In the genomic region with DNA sequence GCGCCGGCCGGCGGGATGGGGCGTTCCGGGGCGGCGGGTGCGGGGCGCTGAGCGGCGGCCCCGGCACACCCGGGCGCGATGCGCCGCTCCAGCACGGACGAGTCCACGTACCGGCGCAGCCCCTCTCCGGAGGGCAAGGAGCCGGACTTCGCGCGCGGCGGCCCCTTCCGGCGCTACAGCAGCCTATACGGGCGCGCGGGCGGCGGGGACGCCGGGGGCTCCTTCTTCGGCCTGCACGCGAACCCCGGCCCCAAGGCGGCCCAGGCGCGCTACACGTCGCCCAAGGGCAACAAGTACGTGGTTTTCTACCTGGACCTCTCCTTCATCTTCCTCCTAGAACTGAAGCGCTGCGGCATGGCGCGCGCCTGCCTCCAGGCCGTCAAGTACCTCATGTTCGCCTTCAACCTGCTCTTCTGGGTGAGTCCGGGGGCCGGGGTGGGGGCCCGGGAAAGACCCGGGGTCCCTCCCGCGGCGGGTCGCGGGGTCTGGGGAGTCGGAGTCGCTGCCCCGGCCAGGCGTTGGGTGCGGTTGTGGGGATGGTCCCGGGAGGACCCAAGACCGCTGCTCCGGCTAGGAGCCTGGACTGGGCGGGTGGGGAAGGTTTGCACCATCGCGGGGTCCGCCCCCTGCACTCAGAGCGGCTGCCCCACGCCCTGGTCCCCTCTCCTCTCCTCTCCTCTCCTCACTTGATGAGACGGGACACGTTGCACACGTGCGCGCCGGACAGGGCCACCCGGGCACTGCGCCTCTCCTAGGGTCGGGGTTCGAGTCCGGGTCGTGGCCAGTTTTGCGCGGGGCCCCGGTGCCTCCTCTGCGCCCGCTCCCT, we compare ENCODE assay signal across 8 cellular contexts. TPM values are rescaled to one million over a fixed set of nuclear protein-coding genes. Genes with fewer than 3 reads are reported as not detected.
DNase-seq lines count a peak whose midpoint lies in the region; ATAC-seq, FAIRE-seq and TF ChIP-seq lines count a peak whose summit lies in the region.

No MANE protein-coding gene starts in this region.

- no peak overlapping the region for H3K23ac ChIP-seq in H1 (ENCODE audit: insufficient read length)
- peak overlapping the region; percentile 80 for H3K23ac ChIP-seq in neuronal stem cell (ENCODE audit: low read depth, low read length, poor library complexity)

- peak overlapping the region; percentile 43 to 73 (median 62); a peak in 19 of 20 replicates for H3K4me3 ChIP-seq in BLaER1 treated with 17β-estradiol and CSF1 and Interleukin-3, amounts not matched to agents 10 nM and 100 nM
- H3K4me3 ChIP-seq in HUES48 (ENCODE audit: low read depth, low read length) (peak overlapping the region; percentile 68), H1 (ENCODE audit: extremely low read depth in 1 of 4, insufficient read depth in 2 of 4, low read depth in 3 of 4, low read length in 4 of 4) (peak overlapping the region; percentile 38 to 69 (median 55)), neuronal stem cell (ENCODE audit: low read length in 2 of 2) (peak overlapping the region; percentile 62 to 84), kidney (ENCODE audit: low read length in 2 of 2) (no peak overlapping the region), GM23248 (no peak overlapping the region)

- no peaks in the 10 kb centered on the region for H3K9me2 ChIP-seq in GM23248 (ENCODE audit: insufficient read depth)

- H3K36me3 ChIP-seq in BLaER1 treated with 17β-estradiol and CSF1 and Interleukin-3, amounts not matched to agents 10 nM and 100 nM = peaks cover 0 to 34% (median 0%) of the 10 kb centered on the region in 11 experiments; a peak in 4 of 22 replicates
- H3K36me3 ChIP-seq in HUES48 (ENCODE audit: control insufficient read depth, insufficient read depth, low read length) (no peaks in the 10 kb centered on the region), H1 (ENCODE audit: control insufficient read depth in 2 of 4, insufficient read depth in 4 of 4, low read length in 3 of 4) (no peaks in the 10 kb centered on the region), neuronal stem cell (replicated peaks in 1 of 2; ENCODE audit: control insufficient read depth in 2 of 2, insufficient read depth in 2 of 2, low read length in 2 of 2) (no peaks in the 10 kb centered on the region), kidney (ENCODE audit: control insufficient read depth in 1 of 2, insufficient read depth in 2 of 2, low read length in 2 of 2) (no peaks in the 10 kb centered on the region), GM23248 (ENCODE audit: low read depth) (no peaks in the 10 kb centered on the region)

- peak overlapping the region; percentile 87 to 99 (median 97) for H3K4me2 ChIP-seq in BLaER1 treated with 17β-estradiol and CSF1 and Interleukin-3, amounts not matched to agents 10 nM and 100 nM
- H3K4me2 ChIP-seq in H1 (ENCODE audit: insufficient read depth in 1 of 2, low read depth in 2 of 2, low read length in 2 of 2) = peak overlapping the region; percentile 67 to 86
- peak overlapping the region; percentile 98 for H3K4me2 ChIP-seq in neuronal stem cell (ENCODE audit: insufficient read depth, low read length, poor library complexity, severe bottlenecking)
- no peak overlapping the region for H3K4me2 ChIP-seq in GM23248 (ENCODE audit: unreplicated experiment)

- intact Hi-C loops in kidney (cut with DNase I) = loop anchor here (10.0 kb wide), 1 partner anchor 195 kb away; no protein-coding TSS in a partner anchor

- no peak for TF ChIP-seq RAD21 in H1 (IDR thresholded peaks at IDR 0.05 in 1 of 2, conservative IDR thresholded peaks at IDR 0.05 in 1 of 2; ENCODE audit: low read depth in 2 of 2, low read length in 2 of 2)

- H2AK5ac ChIP-seq in H1 (ENCODE audit: low read depth, low read length) = no peak overlapping the region
- peak overlapping the region; percentile 96 for H2AK5ac ChIP-seq in neuronal stem cell (ENCODE audit: low read depth, low read length)

- H3K18ac ChIP-seq in H1 (ENCODE audit: extremely low read depth, low read length) (no peak overlapping the region; the same call in 1 of the 2 replicates), neuronal stem cell (ENCODE audit: low read length) (peak overlapping the region; percentile 94)

- H3K79me2 ChIP-seq in H1 (ENCODE audit: control insufficient read depth in 1 of 2, insufficient read depth in 2 of 2, low read length in 2 of 2) (peaks cover 0 to 9% of the 10 kb centered on the region in 2 experiments; a peak in 1 of 4 replicates), GM23248 (ENCODE audit: insufficient read depth) (peaks cover 37% of the 10 kb centered on the region)

- CTCF ChIA-PET in H1 (lab: Charles Lee; ENCODE audit: partially characterized antibody) = interaction anchor here (1.0 to 5.4 kb wide), 7 partner anchors 16 to 201 kb away, joined by 3 to 35 read pairs (median 15); no protein-coding TSS in a partner anchor

- POLR2A ChIA-PET in H1 (lab: Charles Lee; ENCODE audit: partially characterized antibody) = interaction anchor here (0.7 to 40.4 kb wide), 9 partner anchors 7 to 50 kb away, joined by 3 to 1917 read pairs (median 7); partner anchors contain the start of genes CD151, CEND1, CRACR2B and PIDD1

- WGBS in H1 (ENCODE audit: extremely low coverage in 1 of 2, insufficient coverage in 1 of 2, insufficient read length in 1 of 2, insufficient replicate concordance in 2 of 2, low coverage in 1 of 2, low lambda C conversion rate in 2 of 2, missing lambda C conversion rate in 1 of 2), 2 experiments = 4% methylated on average over 48 of the region's 97 CpGs; no CpG with 5 or more reads in 1 of the 2 experiments
- WGBS in neuronal stem cell (ENCODE audit: extremely low coverage in 2 of 2, insufficient read length in 2 of 2, insufficient replicate concordance in 1 of 2), 2 donors = no CpG with 5 or more reads among the region's 97 CpGs
- WGBS in GM23248 (ENCODE audit: low coverage in 1 of 2, low lambda C conversion rate in 2 of 2, missing lambda C conversion rate in 2 of 2), 2 experiments = 70 to 96% methylated on average over 10 to 80 of the region's 97 CpGs

- H3K9ac ChIP-seq in BLaER1 treated with 17β-estradiol and CSF1 and Interleukin-3, amounts not matched to agents 10 nM and 100 nM = peak overlapping the region in 10 of 11 experiments; percentile 45 to 73 (median 56); a peak in 13 of 22 replicates
- H3K9ac ChIP-seq in HUES48 (ENCODE audit: low read depth, low read length) = no peak overlapping the region
- peak overlapping the region in 2 of 4 experiments; percentile 6 to 58; a peak in 2 of 7 replicates for H3K9ac ChIP-seq in H1 (replicated peaks in 1 of 4; ENCODE audit: extremely low read depth in 1 of 4, low read depth in 3 of 4, low read length in 3 of 4)
- peak overlapping the region; percentile 88 for H3K9ac ChIP-seq in neuronal stem cell (ENCODE audit: low read depth, low read length, poor library complexity)
- H3K9ac ChIP-seq in kidney (ENCODE audit: low read length in 2 of 2) = no peak overlapping the region
- no peak overlapping the region for H3K9ac ChIP-seq in GM23248

- DNase-seq in H1 (ENCODE audit: low read depth in 1 of 2, low spot score in 2 of 2) = no peak
- no peak for DNase-seq in neuronal stem cell (ENCODE audit: low spot score)
- no peak for DNase-seq in kidney
- DNase-seq in GM12892 (ENCODE audit: insufficient read length) = no peak
- no peak for DNase-seq in GM23248

- no peaks in the 10 kb centered on the region for H3F3A ChIP-seq in GM23248 (ENCODE audit: insufficient read depth)

- H2BK5ac ChIP-seq in H1 (ENCODE audit: low read depth, low read length) (no peak overlapping the region), neuronal stem cell (ENCODE audit: low read length) (peak overlapping the region; percentile 39)

- H4K8ac ChIP-seq in H1 (ENCODE audit: extremely low read depth, insufficient read depth, low read length) (no peak overlapping the region), neuronal stem cell (ENCODE audit: low read depth, low read length) (no peak overlapping the region)

- H2BK120ac ChIP-seq in H1 (replicated peaks; ENCODE audit: low read depth, low read length) = no peak overlapping the region
- no peak overlapping the region for H2BK120ac ChIP-seq in neuronal stem cell (ENCODE audit: low read depth, low read length)

- H3K4me1 ChIP-seq in BLaER1 treated with 17β-estradiol and CSF1 and Interleukin-3, amounts not matched to agents 10 nM and 100 nM = peaks cover 34 to 89% (median 73%) of the 10 kb centered on the region in 10 experiments
- peaks cover 19% of the 10 kb centered on the region for H3K4me1 ChIP-seq in HUES48 (ENCODE audit: control insufficient read depth, insufficient read depth, low read length)
- peaks cover 0 to 45% (median 27%) of the 10 kb centered on the region in 4 experiments; a peak in 6 of 7 replicates for H3K4me1 ChIP-seq in H1 (replicated peaks in 1 of 4; ENCODE audit: control insufficient read depth in 3 of 4, insufficient read depth in 4 of 4, low read length in 3 of 4)
- peaks cover 35 to 51% of the 10 kb centered on the region in 2 donors for H3K4me1 ChIP-seq in neuronal stem cell (ENCODE audit: control insufficient read depth in 2 of 2, insufficient read depth in 1 of 2, low read depth in 1 of 2, low read length in 2 of 2)
- H3K4me1 ChIP-seq in kidney (ENCODE audit: control insufficient read depth in 1 of 2, insufficient read depth in 1 of 2, low read depth in 1 of 2, low read length in 2 of 2) = peaks cover 6 to 17% of the 10 kb centered on the region in 2 donors
- peaks cover 15% of the 10 kb centered on the region for H3K4me1 ChIP-seq in GM23248 (ENCODE audit: insufficient read depth)

- H3K4ac ChIP-seq in H1 (replicated peaks; ENCODE audit: insufficient read length, low read depth, low read length) (no peak overlapping the region), neuronal stem cell (ENCODE audit: low read length) (no peak overlapping the region)

- no peak overlapping the region for H2AFZ ChIP-seq in H1 (ENCODE audit: low read length)
- peak overlapping the region; percentile 83 for H2AFZ ChIP-seq in neuronal stem cell (ENCODE audit: low read length)
- H2AFZ ChIP-seq in GM23248 = no peak overlapping the region

- FAIRE-seq in H1 (lab: Jason Lieb, UNC) (no peak), kidney (lab: Jason Lieb, UNC) (no peak), GM12892 (lab: Jason Lieb, UNC) (no peak)

- no peak overlapping the region for H3K27ac ChIP-seq in BLaER1 treated with 17β-estradiol and CSF1 and Interleukin-3, amounts not matched to agents 10 nM and 100 nM
- no peak overlapping the region for H3K27ac ChIP-seq in HUES48 (ENCODE audit: low read depth, low read length)
- no peak overlapping the region for H3K27ac ChIP-seq in H1 (ENCODE audit: low read depth, low read length)
- H3K27ac ChIP-seq in neuronal stem cell (replicated peaks; ENCODE audit: low read length) = no peak overlapping the region
- no peak overlapping the region for H3K27ac ChIP-seq in kidney (ENCODE audit: low read depth in 2 of 2, low read length in 2 of 2)
- no peak overlapping the region for H3K27ac ChIP-seq in GM23248

- ATAC-seq in HG03280 (IDR thresholded peaks at IDR 0.05; ENCODE audit: unreplicated experiment) = no peak

- H3K79me1 ChIP-seq in H1 (ENCODE audit: low read depth, low read length) (peaks cover 2% of the 10 kb centered on the region; the same call in 1 of the 2 replicates), neuronal stem cell (ENCODE audit: low read depth, low read length) (peaks cover 17% of the 10 kb centered on the region)

- H3K56ac ChIP-seq in H1 (replicated peaks; ENCODE audit: insufficient read length, low read depth, low read length) = no peak overlapping the region

- no peak overlapping the region for H2BK12ac ChIP-seq in H1 (ENCODE audit: low read depth, low read length)
- H2BK12ac ChIP-seq in neuronal stem cell (ENCODE audit: low read length) = peak overlapping the region; percentile 73

- H2BK15ac ChIP-seq in H1 (ENCODE audit: low read length) (no peak overlapping the region), neuronal stem cell (ENCODE audit: low read length) (peak overlapping the region; percentile 85)

- no peak for TF ChIP-seq EP300 in H1 (IDR thresholded peaks at IDR 0.05; ENCODE audit: borderline replicate concordance in 1 of 2, low read depth in 2 of 2, low read length in 2 of 2)

- H4K91ac ChIP-seq in H1 (replicated peaks; ENCODE audit: insufficient read length, low read length) = no peak overlapping the region
- no peak overlapping the region for H4K91ac ChIP-seq in neuronal stem cell (ENCODE audit: low read depth, low read length, poor library complexity)

- no peak overlapping the region for H4K5ac ChIP-seq in H1 (ENCODE audit: insufficient read length, low read depth, low read length)

- peaks cover 18% of the 10 kb centered on the region; the same call in 1 of the 2 replicates for H3K23me2 ChIP-seq in H1 (ENCODE audit: low read depth, low read length)

- no peak for TF ChIP-seq CTCF in H1 (IDR thresholded peaks at IDR 0.05; ENCODE audit: control extremely low read depth in 1 of 3, insufficient read depth in 1 of 3, low read depth in 1 of 3, low read length in 3 of 3)
- no peak for TF ChIP-seq CTCF in kidney (IDR thresholded peaks at IDR 0.05; ENCODE audit: borderline replicate concordance, extremely low read depth, insufficient read depth)

- H2BK20ac ChIP-seq in H1 (ENCODE audit: low read length) = no peak overlapping the region

- H3K9me3 ChIP-seq in BLaER1 treated with 17β-estradiol and CSF1 and Interleukin-3, amounts not matched to agents 10 nM and 100 nM (replicated peaks in 1 of 11) = no peaks in the 10 kb centered on the region
- H3K9me3 ChIP-seq in HUES48 (ENCODE audit: control insufficient read depth, insufficient read depth, low read length) = no peaks in the 10 kb centered on the region
- no peaks in the 10 kb centered on the region for H3K9me3 ChIP-seq in H1 (ENCODE audit: insufficient read depth in 2 of 2, low read depth in 1 of 2, low read length in 1 of 2)
- no peaks in the 10 kb centered on the region for H3K9me3 ChIP-seq in neuronal stem cell (replicated peaks in 1 of 2; ENCODE audit: control insufficient read depth in 2 of 2, insufficient read depth in 1 of 2, low read depth in 1 of 2, low read length in 2 of 2)
- H3K9me3 ChIP-seq in kidney (ENCODE audit: control insufficient read depth in 1 of 2, low read length in 2 of 2) = no peaks in the 10 kb centered on the region
- no peaks in the 10 kb centered on the region for H3K9me3 ChIP-seq in GM23248 (ENCODE audit: low read depth)

- peaks cover 0 to 18% (median 0%) of the 10 kb centered on the region in 11 experiments; a peak in 10 of 22 replicates for H3K27me3 ChIP-seq in BLaER1 treated with 17β-estradiol and CSF1 and Interleukin-3, amounts not matched to agents 10 nM and 100 nM
- H3K27me3 ChIP-seq in HUES48 (ENCODE audit: control insufficient read depth, insufficient read depth, low read length) (peaks cover 3% of the 10 kb centered on the region; the same call in 1 of the 2 replicates), H1 (replicated peaks in 1 of 4; ENCODE audit: control insufficient read depth in 3 of 4, extremely low read depth in 1 of 4, insufficient read depth in 3 of 4, low read length in 3 of 4) (peaks cover 0 to 2% (median 0%) of the 10 kb centered on the region in 4 experiments; a peak in 4 of 7 replicates), neuronal stem cell (ENCODE audit: control insufficient read depth in 3 of 3, insufficient read depth in 3 of 3, low read depth in 1 of 3, low read length in 3 of 3) (peaks cover 0 to 20% (median 0%) of the 10 kb centered on the region in 3 experiments), GM23248 (replicated peaks; ENCODE audit: insufficient read depth) (no peaks in the 10 kb centered on the region)

- in situ Hi-C loops in GM23248 (cut with MboI) = no loop called here

- peaks cover 60 to 99% (median 75%) of the 10 kb centered on the region in 11 experiments for H4K20me1 ChIP-seq in BLaER1 treated with 17β-estradiol and CSF1 and Interleukin-3, amounts not matched to agents 10 nM and 100 nM
- H4K20me1 ChIP-seq in H1 (replicated peaks in 1 of 2; ENCODE audit: control insufficient read depth in 1 of 2, insufficient read depth in 2 of 2, low read length in 2 of 2) = peaks cover 15 to 38% of the 10 kb centered on the region in 2 experiments
- H4K20me1 ChIP-seq in GM23248 (ENCODE audit: insufficient read depth) = no peaks in the 10 kb centered on the region

- no peak overlapping the region for H3K14ac ChIP-seq in H1 (ENCODE audit: insufficient read length)
- peak overlapping the region; percentile 94 for H3K14ac ChIP-seq in neuronal stem cell (ENCODE audit: low read length)

- TF ChIP-seq POLR2A in H1 (IDR thresholded peaks at IDR 0.05; ENCODE audit: control extremely low read depth in 1 of 2, low read depth in 2 of 2, low read length in 2 of 2) = no peak
- no peak for TF ChIP-seq POLR2A in GM12892 (IDR thresholded peaks at IDR 0.05; ENCODE audit: low read depth, low read length)

RNA-seq across cellular contexts. Expression of gene TSPAN4, which starts 7.5 kb away (rescaled TPM):
- total RNA-seq in H1 (2021; fragmentation: NEBNext Ultra II Directional; extraction: Animal tissue kit (Norgen Biotek cat#: 25700)) = 74.1 and 75.8 TPM in 2 replicates
- polyA plus RNA-seq in H1 (2011; rRNA removed) (145 and 217 TPM in 2 replicates), kidney (ENCODE audit: insufficient read depth, low read depth, low replicate concordance) (81.2 TPM), GM23248 (2016; fragmentation: Nextera tagmentation; extraction: Ambion mirVana) (343 and 344 TPM in 2 replicates)
- 167 TPM for polyA plus RNA-seq in H1 (2011; cell fraction: cytosol; rRNA removed)
- 298 TPM for polyA plus RNA-seq in H1 (2011; cell fraction: nucleus; rRNA removed)
- 43.0 to 90.8 TPM (median 85.3 TPM) in 4 replicates for polyA plus RNA-seq in H1 (2012, experiment 1 of 2)
- 79.3 TPM for polyA plus RNA-seq in H1 (2012, experiment 2 of 2)
- polyA plus RNA-seq in H1 (2013, experiment 1 of 2) = 88.9 TPM
- 84.1 TPM for polyA plus RNA-seq in H1 (2013, experiment 2 of 2)
- polyA minus RNA-seq in H1 (2011; rRNA and poly(A)+ RNA removed) = 55.7 and 63.0 TPM in 2 replicates
- polyA minus RNA-seq in H1 (2011; cell fraction: cytosol; rRNA and poly(A)+ RNA removed) = 58.9 TPM
- polyA minus RNA-seq in H1 (2011; cell fraction: nucleus; rRNA and poly(A)+ RNA removed) = 56.8 TPM
- 39.4 TPM for polyA plus RNA-seq in neuronal stem cell (2013, experiment 1 of 2)
- 35.6 TPM for polyA plus RNA-seq in neuronal stem cell (2013, experiment 2 of 2)
- total RNA-seq in kidney = 104 TPM
- polyA plus RNA-seq in GM12892 (2012; ENCODE audit: missing spikeins) = 3.3 TPM
- 340 and 393 TPM in 2 replicates for total RNA-seq in GM23248 (2014; rRNA removed; shearing (Covaris generic))

RNA-seq across cellular contexts. Expression of gene POLR2L, which starts 7.8 kb away (rescaled TPM):
- total RNA-seq in H1 (2021; fragmentation: NEBNext Ultra II Directional; extraction: Animal tissue kit (Norgen Biotek cat#: 25700)) = 151 and 167 TPM in 2 replicates
- polyA plus RNA-seq in H1 (2011; rRNA removed) = 140 and 142 TPM in 2 replicates
- 136 TPM for polyA plus RNA-seq in H1 (2011; cell fraction: cytosol; rRNA removed)
- 416 TPM for polyA plus RNA-seq in H1 (2011; cell fraction: nucleus; rRNA removed)
- 193 to 318 TPM (median 295 TPM) in 4 replicates for polyA plus RNA-seq in H1 (2012, experiment 1 of 2)
- polyA plus RNA-seq in H1 (2012, experiment 2 of 2) = 68.0 TPM
- polyA plus RNA-seq in H1 (2013, experiment 1 of 2) = 240 TPM
- polyA plus RNA-seq in H1 (2013, experiment 2 of 2) = 247 TPM
- polyA minus RNA-seq in H1 (2011; rRNA and poly(A)+ RNA removed) = 72.5 and 95.8 TPM in 2 replicates
- polyA minus RNA-seq in H1 (2011; cell fraction: cytosol; rRNA and poly(A)+ RNA removed) = 138 TPM
- polyA minus RNA-seq in H1 (2011; cell fraction: nucleus; rRNA and poly(A)+ RNA removed) = 79.6 TPM
- polyA plus RNA-seq in neuronal stem cell (2013, experiment 1 of 2) = 129 TPM
- polyA plus RNA-seq in neuronal stem cell (2013, experiment 2 of 2) = 129 TPM
- total RNA-seq in kidney = 107 TPM
- 376 TPM for polyA plus RNA-seq in kidney (ENCODE audit: insufficient read depth, low read depth, low replicate concordance)
- polyA plus RNA-seq in GM12892 (2012; ENCODE audit: missing spikeins) = 59.6 TPM
- total RNA-seq in GM23248 (2014; rRNA removed; shearing (Covaris generic)) = 67.8 and 113 TPM in 2 replicates
- polyA plus RNA-seq in GM23248 (2016; fragmentation: Nextera tagmentation; extraction: Ambion mirVana) = 804 and 820 TPM in 2 replicates

RNA-seq across cellular contexts. Expression of gene CD151, which starts 17.4 kb away (rescaled TPM):
- 93.4 and 101 TPM in 2 replicates for total RNA-seq in H1 (2021; fragmentation: NEBNext Ultra II Directional; extraction: Animal tissue kit (Norgen Biotek cat#: 25700))
- polyA plus RNA-seq in H1 (2011; rRNA removed) (212 and 257 TPM in 2 replicates), kidney (ENCODE audit: insufficient read depth, low read depth, low replicate concordance) (379 TPM), GM23248 (2016; fragmentation: Nextera tagmentation; extraction: Ambion mirVana) (796 and 807 TPM in 2 replicates)
- 196 TPM for polyA plus RNA-seq in H1 (2011; cell fraction: cytosol; rRNA removed)
- 315 TPM for polyA plus RNA-seq in H1 (2011; cell fraction: nucleus; rRNA removed)
- 85.6 to 141 TPM (median 135 TPM) in 4 replicates for polyA plus RNA-seq in H1 (2012, experiment 1 of 2)
- 137 TPM for polyA plus RNA-seq in H1 (2012, experiment 2 of 2)
- 105 TPM for polyA plus RNA-seq in H1 (2013, experiment 1 of 2)
- polyA plus RNA-seq in H1 (2013, experiment 2 of 2) = 114 TPM
- polyA minus RNA-seq in H1 (2011; rRNA and poly(A)+ RNA removed) = 117 and 123 TPM in 2 replicates
- polyA minus RNA-seq in H1 (2011; cell fraction: cytosol; rRNA and poly(A)+ RNA removed) = 66.3 TPM
- polyA minus RNA-seq in H1 (2011; cell fraction: nucleus; rRNA and poly(A)+ RNA removed) = 80.7 TPM
- polyA plus RNA-seq in neuronal stem cell (2013, experiment 1 of 2) = 74.1 TPM
- 74.3 TPM for polyA plus RNA-seq in neuronal stem cell (2013, experiment 2 of 2)
- 476 TPM for total RNA-seq in kidney
- 10.3 TPM for polyA plus RNA-seq in GM12892 (2012; ENCODE audit: missing spikeins)
- 1,651 and 1,751 TPM in 2 replicates for total RNA-seq in GM23248 (2014; rRNA removed; shearing (Covaris generic))

RNA-seq across cellular contexts. Expression of gene CRACR2B, which starts 22.4 kb away (rescaled TPM):
- 26.4 and 29.3 TPM in 2 replicates for total RNA-seq in H1 (2021; fragmentation: NEBNext Ultra II Directional; extraction: Animal tissue kit (Norgen Biotek cat#: 25700))
- polyA plus RNA-seq in H1 (2011; rRNA removed) (18.2 and 34.9 TPM in 2 replicates), kidney (ENCODE audit: insufficient read depth, low read depth, low replicate concordance) (16.5 TPM), GM23248 (2016; fragmentation: Nextera tagmentation; extraction: Ambion mirVana) (1.2 and 2.0 TPM in 2 replicates)
- 27.3 TPM for polyA plus RNA-seq in H1 (2011; cell fraction: cytosol; rRNA removed)
- polyA plus RNA-seq in H1 (2011; cell fraction: nucleus; rRNA removed) = 119 TPM
- polyA plus RNA-seq in H1 (2012, experiment 1 of 2) = 11.5 to 25.5 TPM (median 19.6 TPM) in 4 replicates
- polyA plus RNA-seq in H1 (2012, experiment 2 of 2) = 13.0 TPM
- polyA plus RNA-seq in H1 (2013, experiment 1 of 2) = 19.0 TPM
- polyA plus RNA-seq in H1 (2013, experiment 2 of 2) = 17.3 TPM
- 2.3 and 2.9 TPM in 2 replicates for polyA minus RNA-seq in H1 (2011; rRNA and poly(A)+ RNA removed)
- 10.1 TPM for polyA minus RNA-seq in H1 (2011; cell fraction: cytosol; rRNA and poly(A)+ RNA removed)
- polyA minus RNA-seq in H1 (2011; cell fraction: nucleus; rRNA and poly(A)+ RNA removed) = 19.8 TPM
- 12.4 TPM for polyA plus RNA-seq in neuronal stem cell (2013, experiment 1 of 2)
- polyA plus RNA-seq in neuronal stem cell (2013, experiment 2 of 2) = 11.8 TPM
- total RNA-seq in kidney = 22.6 TPM
- polyA plus RNA-seq in GM12892 (2012; ENCODE audit: missing spikeins) = 1.6 TPM
- total RNA-seq in GM23248 (2014; rRNA removed; shearing (Covaris generic)) = 0.38 and 2.3 TPM in 2 replicates

RNA-seq across cellular contexts. Expression of gene PNPLA2, which starts 31.4 kb away (rescaled TPM):
- total RNA-seq in H1 (2021; fragmentation: NEBNext Ultra II Directional; extraction: Animal tissue kit (Norgen Biotek cat#: 25700)) = 62.1 and 62.2 TPM in 2 replicates
- polyA plus RNA-seq in H1 (2011; rRNA removed) (30.9 and 63.7 TPM in 2 replicates), kidney (ENCODE audit: insufficient read depth, low read depth, low replicate concordance) (67.9 TPM), GM23248 (2016; fragmentation: Nextera tagmentation; extraction: Ambion mirVana) (87.6 and 98.1 TPM in 2 replicates)
- 23.5 TPM for polyA plus RNA-seq in H1 (2011; cell fraction: cytosol; rRNA removed)
- polyA plus RNA-seq in H1 (2011; cell fraction: nucleus; rRNA removed) = 272 TPM
- polyA plus RNA-seq in H1 (2012, experiment 1 of 2) = 27.2 to 66.6 TPM (median 57.4 TPM) in 4 replicates
- 30.4 TPM for polyA plus RNA-seq in H1 (2012, experiment 2 of 2)
- polyA plus RNA-seq in H1 (2013, experiment 1 of 2) = 53.9 TPM
- polyA plus RNA-seq in H1 (2013, experiment 2 of 2) = 50.2 TPM
- 20.4 and 30.0 TPM in 2 replicates for polyA minus RNA-seq in H1 (2011; rRNA and poly(A)+ RNA removed)
- polyA minus RNA-seq in H1 (2011; cell fraction: cytosol; rRNA and poly(A)+ RNA removed) = 34.8 TPM
- polyA minus RNA-seq in H1 (2011; cell fraction: nucleus; rRNA and poly(A)+ RNA removed) = 76.6 TPM
- 34.4 TPM for polyA plus RNA-seq in neuronal stem cell (2013, experiment 1 of 2)
- 33.9 TPM for polyA plus RNA-seq in neuronal stem cell (2013, experiment 2 of 2)
- 173 TPM for total RNA-seq in kidney
- 5.5 TPM for polyA plus RNA-seq in GM12892 (2012; ENCODE audit: missing spikeins)
- 35.2 and 38.7 TPM in 2 replicates for total RNA-seq in GM23248 (2014; rRNA removed; shearing (Covaris generic))

Comparison
In these comparisons a context has a peak if more than half of its experiments do, and no peak if none do; other contexts are left out.
1. H3K4me3 ChIP-seq: peak in BLaER1 treated with 17β-estradiol and CSF1 and Interleukin-3, amounts not matched to agents 10 nM and 100 nM (10 of 10), HUES48 (single experiment), H1 (4 of 4) and neuronal stem cell (2 of 2); none in kidney (0 of 2) and GM23248 (single experiment).
2. H3K9ac ChIP-seq: peak in BLaER1 treated with 17β-estradiol and CSF1 and Interleukin-3, amounts not matched to agents 10 nM and 100 nM (10 of 11) and neuronal stem cell (single experiment); none in HUES48 (single experiment), kidney (0 of 2) and GM23248 (single experiment).